8 cellular contexts compared by ENCODE assay signal in genomic region chr10:44864637-44865288, GRCh38.
DNase-seq lines count a peak whose midpoint lies in the region; ATAC-seq lines count a peak whose summit lies in the region.

No MANE protein-coding gene starts in this region.

- H3K27ac ChIP-seq in cingulate gyrus (ENCODE audit: low read depth, low read length) (peak overlapping the region; percentile 14), layer of hippocampus (ENCODE audit: low read depth, low read length) (peak overlapping the region; percentile 60)

- no peaks in the 10 kb centered on the region for H3K27me3 ChIP-seq in layer of hippocampus (ENCODE audit: control insufficient read depth, insufficient read depth, low read length)

- DNase-seq in ACHN = peak; percentile 83
- DNase-seq in NCI-H2227 treated with DMSO at 0.1 percent for 48 hours (lab: John Stamatoyannopoulos, UW) = peak; percentile 78
- peak; percentile 74 to 84 for DNase-seq in activated CD4-positive, alpha-beta T cell treated with anti-CD3 and anti-CD28 coated beads for 4 hours
- DNase-seq in stimulated activated CD4-positive, alpha-beta T cell treated with anti-CD3 and anti-CD28 coated beads, Interleukin-1b, Interleukin-23, amount 100 ng/mL, for 1 hour (ENCODE audit: low read depth in 2 of 2) = peak; percentile 46 to 87

- peak; percentile 83 for ATAC-seq in GM18867 (IDR thresholded peaks at IDR 0.05; ENCODE audit: unreplicated experiment)
- ATAC-seq in HG03135 (IDR thresholded peaks at IDR 0.05; ENCODE audit: unreplicated experiment) = peak; percentile 90

- in situ Hi-C loops in ACHN (cut with HindIII; ENCODE audit: low pct_ligation_motif_present, low pct_unique_long_range_greater_than_20kb, low sequenced_read_pairs) = no loop called here

Comparison
In these comparisons a context has a peak if more than half of its experiments do, and no peak if none do; other contexts are left out.
1. Peak in every context shown above with its lines: DNase-seq, ATAC-seq and H3K27ac ChIP-seq.